8 cellular contexts compared by ENCODE assay signal in the genomic region with DNA sequence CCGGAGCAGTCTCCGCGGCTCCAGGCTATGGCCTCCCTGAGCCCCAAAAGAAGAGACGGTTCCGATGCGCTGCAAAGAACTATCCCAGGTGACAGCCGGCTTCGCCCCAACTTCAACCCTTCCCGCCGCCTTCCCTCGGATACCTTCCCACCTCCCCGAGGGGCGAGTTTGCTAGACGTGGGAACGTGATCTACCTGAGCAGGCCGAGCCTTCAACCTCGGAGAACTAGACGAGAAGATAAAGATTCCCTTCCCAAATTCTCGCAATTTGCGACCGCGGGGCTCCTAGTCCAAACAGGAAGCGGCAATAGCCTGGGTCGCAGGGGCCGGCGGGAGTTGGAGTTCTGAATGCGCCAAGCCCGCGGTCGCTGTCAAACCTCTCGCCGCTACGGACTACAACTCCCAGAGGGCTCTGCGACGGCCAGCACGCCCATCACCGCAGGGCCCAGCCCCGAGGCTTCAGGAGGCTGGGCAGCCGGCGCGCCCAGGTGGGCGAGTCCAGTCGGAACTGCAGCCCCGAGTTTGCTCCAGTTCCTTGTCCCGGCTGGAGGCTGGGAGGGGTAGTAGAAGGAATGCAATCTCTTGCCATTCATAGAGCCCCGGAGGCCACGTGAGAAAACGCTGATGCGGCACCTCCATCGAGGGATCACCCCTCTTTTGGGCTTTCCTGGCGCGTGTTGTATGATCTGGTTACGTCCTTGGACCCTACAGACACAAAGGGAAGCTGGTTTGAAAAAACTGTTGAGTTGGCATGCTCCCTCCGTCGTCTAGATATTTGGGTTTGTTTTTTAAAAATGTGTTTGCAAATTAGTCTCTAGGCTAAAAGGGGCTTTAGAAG. TPM values are rescaled to one million over a fixed set of nuclear protein-coding genes. Genes with fewer than 3 reads are reported as not detected.
DNase-seq lines count a peak whose midpoint lies in the region; ATAC-seq and FAIRE-seq lines count a peak whose summit lies in the region.

A gene with protein sequence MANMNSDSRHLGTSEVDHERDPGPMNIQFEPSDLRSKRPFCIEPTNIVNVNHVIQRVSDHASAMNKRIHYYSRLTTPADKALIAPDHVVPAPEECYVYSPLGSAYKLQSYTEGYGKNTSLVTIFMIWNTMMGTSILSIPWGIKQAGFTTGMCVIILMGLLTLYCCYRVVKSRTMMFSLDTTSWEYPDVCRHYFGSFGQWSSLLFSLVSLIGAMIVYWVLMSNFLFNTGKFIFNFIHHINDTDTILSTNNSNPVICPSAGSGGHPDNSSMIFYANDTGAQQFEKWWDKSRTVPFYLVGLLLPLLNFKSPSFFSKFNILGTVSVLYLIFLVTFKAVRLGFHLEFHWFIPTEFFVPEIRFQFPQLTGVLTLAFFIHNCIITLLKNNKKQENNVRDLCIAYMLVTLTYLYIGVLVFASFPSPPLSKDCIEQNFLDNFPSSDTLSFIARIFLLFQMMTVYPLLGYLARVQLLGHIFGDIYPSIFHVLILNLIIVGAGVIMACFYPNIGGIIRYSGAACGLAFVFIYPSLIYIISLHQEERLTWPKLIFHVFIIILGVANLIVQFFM (minus strand): TSS at position 302 of the 837 bp plus-strand sequence. CDS start 14,366 bp downstream, outside the sequence.

- peak within 1 kb of the TSS; percentile 100 for H3K4me3 Mint-ChIP-seq in activated CD8-positive, alpha-beta memory T cell treated with anti-CD3 and anti-CD28 coated beads, Interleukin-2, amount 10 ng/mL, durations not matched to agents 7 days and 5 days

- H3K4me1 ChIP-seq in NT2/D1 (ENCODE audit: insufficient read depth, insufficient read length), result no peaks in the 10 kb centered on the region
- H3K4me1 ChIP-seq in mesodermal cell (ENCODE audit: control insufficient read depth, insufficient read depth, low read length, poor library complexity, severe bottlenecking), result no peaks in the 10 kb centered on the region

- no peaks in the 10 kb centered on the region for H3K27me3 ChIP-seq in NT2/D1 (ENCODE audit: insufficient read depth, insufficient read length)

- peak within 1 kb of the TSS; percentile 89 for H3K4me3 ChIP-seq in NT2/D1 (ENCODE audit: insufficient read length, low read depth)
- peak within 1 kb of the TSS; percentile 93 for H3K4me3 ChIP-seq in mesodermal cell (ENCODE audit: extremely low read depth, insufficient read depth, low read length, poor library complexity, severe bottlenecking)

- CTCF ChIA-PET in activated CD8-positive, alpha-beta memory T cell treated with anti-CD3 and anti-CD28 coated beads, Interleukin-2, amount 10 ng/mL, durations not matched to agents 7 days and 5 days (lab: Charles Lee), result no interaction called here

- no peaks in the 10 kb centered on the region for H3K27me3 Mint-ChIP-seq in activated CD8-positive, alpha-beta memory T cell treated with anti-CD3 and anti-CD28 coated beads, Interleukin-2, amount 10 ng/mL, durations not matched to agents 7 days and 5 days

- peaks cover 31% of the 10 kb centered on the region for H3K4me1 Mint-ChIP-seq in activated CD8-positive, alpha-beta memory T cell treated with anti-CD3 and anti-CD28 coated beads, Interleukin-2, amount 10 ng/mL, durations not matched to agents 7 days and 5 days

- peak within 1 kb of the TSS; percentile 89 for H3K27ac Mint-ChIP-seq in activated CD8-positive, alpha-beta memory T cell treated with anti-CD3 and anti-CD28 coated beads, Interleukin-2, amount 10 ng/mL, durations not matched to agents 7 days and 5 days

- H3K9me3 ChIP-seq in NT2/D1 (ENCODE audit: insufficient read depth, low read length) (no peaks in the 10 kb centered on the region), mesodermal cell (ENCODE audit: control insufficient read depth, low read length) (no peaks in the 10 kb centered on the region)

- WGBS in mesodermal cell (ENCODE audit: insufficient coverage in 2 of 2), 2 experiments, result 1% methylated on average over 38 to 47 of the region's 55 CpGs

- H3K27ac ChIP-seq in mesodermal cell (ENCODE audit: low read depth, low read length, severe bottlenecking), result peak within 1 kb of the TSS; percentile 36

- ATAC-seq in GM21381 (IDR thresholded peaks at IDR 0.05; ENCODE audit: unreplicated experiment), result peak; percentile 100
- ATAC-seq in activated CD8-positive, alpha-beta memory T cell treated with anti-CD3 and anti-CD28 coated beads, Interleukin-2, amount 10 ng/mL, durations not matched to agents 7 days and 5 days, result peak; percentile 100

- H3K36me3 ChIP-seq in NT2/D1 (ENCODE audit: insufficient read depth, insufficient read length, low read length), result peaks cover 18% of the 10 kb centered on the region
- peaks cover 17% of the 10 kb centered on the region for H3K36me3 ChIP-seq in mesodermal cell (ENCODE audit: control insufficient read depth, insufficient read depth, low read length)

- H3K9me3 Mint-ChIP-seq in activated CD8-positive, alpha-beta memory T cell treated with anti-CD3 and anti-CD28 coated beads, Interleukin-2, amount 10 ng/mL, durations not matched to agents 7 days and 5 days (ENCODE audit: low read depth), result no peaks in the 10 kb centered on the region

- peak; percentile 94 for FAIRE-seq in endometrium (lab: Jason Lieb, UNC)

- DNase-seq in COR-L47 (lab: John Stamatoyannopoulos, UW), result peak; percentile 93
- peak in 75 of 76 experiments; percentile 36 to 93 (median 84) for DNase-seq in HUDEP-2 (lab: John Stamatoyannopoulos, UW; ENCODE audit: unreplicated experiment in 76 of 76)
- DNase-seq in NT2/D1 (ENCODE audit: low read depth, low spot score), result peak; percentile 92
- DNase-seq in activated CD8-positive, alpha-beta memory T cell treated with anti-CD3 and anti-CD28 coated beads, Interleukin-2, amount 10 ng/mL, durations not matched to agents 7 days and 5 days, result peak; percentile 96
- DNase-seq in stimulated activated CD8-positive, alpha-beta memory T cell treated with anti-CD3 and anti-CD28 coated beads, Interleukin-15, amount 100 ng/mL, for 4 hours (ENCODE audit: low read depth in 2 of 2), result peak; percentile 83

- H3K36me3 Mint-ChIP-seq in activated CD8-positive, alpha-beta memory T cell treated with anti-CD3 and anti-CD28 coated beads, Interleukin-2, amount 10 ng/mL, durations not matched to agents 7 days and 5 days, result peaks cover 16% of the 10 kb centered on the region

- H3K9ac ChIP-seq in NT2/D1 (ENCODE audit: insufficient read length, low read depth), result peak within 1 kb of the TSS; percentile 83

RNA-seq across cellular contexts. Expression of the gene that starts here (rescaled TPM):
- 10 to 100 TPM; 21.9 to 26.6 TPM for total RNA-seq in activated CD8-positive, alpha-beta memory T cell treated with anti-CD3 and anti-CD28 coated beads, Interleukin-2, amount 10 ng/mL, durations not matched to agents 7 days and 5 days
- polyA plus RNA-seq in mesodermal cell (2013, experiment 1 of 2), result 22.3 TPM
- 23.5 TPM for polyA plus RNA-seq in mesodermal cell (2013, experiment 2 of 2)

Comparison
In these comparisons a context has a peak if more than half of its experiments do, and no peak if none do; other contexts are left out.
1. Peak in every context shown above with its lines: DNase-seq, ATAC-seq, H3K4me3 ChIP-seq and H3K27ac ChIP-seq.